Comparison of ENCODE assay signal across 8 cellular contexts in genomic region chr1:200306954-200307754, GRCh38.
A peak's percentile ranks its signal among the peaks of the same experiment; 100 is the strongest.
DNase-seq lines count a peak whose midpoint lies in the region; ATAC-seq and TF ChIP-seq lines count a peak whose summit lies in the region.

No MANE protein-coding gene starts in this region.

- no peak overlapping the region for H3K4me3 ChIP-seq in Peyer's patch
- no peak overlapping the region for H3K4me3 ChIP-seq in mucosa of descending colon

- no peak overlapping the region for H3K4me3 Mint-ChIP-seq in chondrocyte (ENCODE audit: unreplicated experiment)

- no peak for TF ChIP-seq POLR2A in Peyer's patch (IDR thresholded peaks at IDR 0.05)

- TF ChIP-seq CTCF in Peyer's patch (IDR thresholded peaks at IDR 0.05) (peak; percentile 77 to 88 (median 86)), chondrocyte (IDR thresholded peaks at IDR 0.05) (peak; percentile 90), mucosa of descending colon (IDR thresholded peaks at IDR 0.05) (peak; percentile 57)

- H3K27me3 Mint-ChIP-seq in chondrocyte (ENCODE audit: low read depth), result no peaks in the 10 kb centered on the region

- H3K36me3 ChIP-seq in Peyer's patch (no peaks in the 10 kb centered on the region), mucosa of descending colon (ENCODE audit: low read depth) (no peaks in the 10 kb centered on the region)

- no peak overlapping the region for H3K27ac Mint-ChIP-seq in chondrocyte (ENCODE audit: unreplicated experiment)

- H3K27me3 ChIP-seq in Peyer's patch, result no peaks in the 10 kb centered on the region

- H3K9me3 Mint-ChIP-seq in chondrocyte (ENCODE audit: low read depth), result no peaks in the 10 kb centered on the region

- peak overlapping the region in 1 of 4 donors; percentile 62 for H3K27ac ChIP-seq in Peyer's patch

- H3K4me1 ChIP-seq in Peyer's patch, result peaks cover 0 to 7% (median 0%) of the 10 kb centered on the region in 4 donors
- H3K4me1 ChIP-seq in mucosa of descending colon (ENCODE audit: low read depth), result no peaks in the 10 kb centered on the region

- intact Hi-C loops in mucosa of descending colon (cut with DNase I, micrococcal nuclease), result loop anchor here in 1 of 2 donors (5.0 kb wide), 1 partner anchor 620 kb away; no protein-coding TSS in a partner anchor

- no peaks in the 10 kb centered on the region for H3K36me3 Mint-ChIP-seq in chondrocyte (ENCODE audit: low read depth)

- no peaks in the 10 kb centered on the region for H3K9me3 ChIP-seq in Peyer's patch
- no peaks in the 10 kb centered on the region for H3K9me3 ChIP-seq in mucosa of descending colon

- peak; percentile 72 for DNase-seq in D341Med (ENCODE audit: low spot score)
- DNase-seq in Peyer's patch, result no peak
- no peak for DNase-seq in chondrocyte (ENCODE audit: low spot score)
- DNase-seq in mucosa of descending colon, result peak in 1 of 3 donors; percentile 38
- no peak for DNase-seq in activated effector memory CD4-positive, alpha-beta T cell treated with Interleukin-2 at 50 U/mL for 16 hours
- no peak for DNase-seq in stimulated activated CD4-positive, alpha-beta T cell treated with anti-CD3 and anti-CD28 coated beads, Interleukin-2, amount 100 ng/mL, for 24 hours

- peaks cover 12% of the 10 kb centered on the region for H3K4me1 Mint-ChIP-seq in chondrocyte (ENCODE audit: low read depth)

- ATAC-seq in GM18868 (IDR thresholded peaks at IDR 0.05; ENCODE audit: unreplicated experiment) (peak; percentile 40), HG03521 (IDR thresholded peaks at IDR 0.05; ENCODE audit: unreplicated experiment) (peak; percentile 46), mucosa of descending colon (peak; percentile 65)
